In genomic region chr3:42541079-42541478, GRCh38 we compare ENCODE assay signal across 25 cellular contexts. TPM values are rescaled to one million over a fixed set of nuclear protein-coding genes. Genes with fewer than 3 reads are reported as not detected.
"Had no signal": no experiment of that assay in that cellular context is flagged by ENCODE, and none has a peak within 500 bp of the region (broad histone marks: within the 10 kb centered on the region; RNA-seq: fewer than 3 reads in every experiment).

No MANE protein-coding gene starts in this region.

- H3K9me3 Mint-ChIP-seq: activated naive CD8-positive, alpha-beta T cell treated with anti-CD3 and anti-CD28 coated beads for 36 hours; activated T-cell treated with anti-CD3 and anti-CD28 coated beads, Interleukin-2, amount 50 U/mL, for 4 hours; naive B cell; neural progenitor cell; stimulated activated naive CD8-positive, alpha-beta T cell treated with anti-CD3 and anti-CD28 coated beads, Interleukin-15, amount 100 ng/mL, for 72 hours had no signal

- H3K27me3 Mint-ChIP-seq: activated naive CD8-positive, alpha-beta T cell treated with anti-CD3 and anti-CD28 coated beads for 36 hours; stimulated activated naive CD8-positive, alpha-beta T cell treated with anti-CD3 and anti-CD28 coated beads, Interleukin-15, amount 100 ng/mL, for 72 hours; T-helper 17 cell had no signal

- H3K36me3 ChIP-seq: breast epithelium, colonic mucosa, esophagus squamous epithelium, gastrocnemius medialis, neural progenitor cell, WERI-Rb-1 had no signal

- H3K4me3 ChIP-seq: breast epithelium, colonic mucosa, dorsolateral prefrontal cortex, esophagus squamous epithelium, gastrocnemius medialis, neural progenitor cell, skin epidermis, tibial artery had no signal

- H3K27me3 ChIP-seq: breast epithelium, colonic mucosa, dorsolateral prefrontal cortex, esophagus squamous epithelium, gastrocnemius medialis, neural progenitor cell, tibial artery had no signal

- ATAC-seq: activated T-cell treated with anti-CD3 and anti-CD28 coated beads, Interleukin-2, amount 50 U/mL, for 4 hours; stimulated activated naive CD8-positive, alpha-beta T cell treated with anti-CD3 and anti-CD28 coated beads, Interleukin-15, amount 100 ng/mL, for 72 hours; T-helper 17 cell had no signal

- H3K27ac ChIP-seq: colonic mucosa, dorsolateral prefrontal cortex, esophagus squamous epithelium, neural progenitor cell, skin epidermis, WERI-Rb-1 had no signal

- H3K27ac Mint-ChIP-seq: activated naive CD8-positive, alpha-beta T cell treated with anti-CD3 and anti-CD28 coated beads for 36 hours; naive B cell; neural progenitor cell; progenitor cell of endocrine pancreas; T-helper 17 cell had no signal

- H3K4me1 ChIP-seq: gastrocnemius medialis, neural progenitor cell had no signal

- H3K9me3 ChIP-seq: breast epithelium, colonic mucosa, esophagus squamous epithelium, gastrocnemius medialis, tibial artery had no signal

- H3K9ac ChIP-seq: neural progenitor cell had no signal

- H3K4me1 Mint-ChIP-seq: stimulated activated naive CD8-positive, alpha-beta T cell treated with anti-CD3 and anti-CD28 coated beads, Interleukin-15, amount 100 ng/mL, for 72 hours had no signal

- H3K4me3 Mint-ChIP-seq: activated naive CD8-positive, alpha-beta T cell treated with anti-CD3 and anti-CD28 coated beads for 36 hours; activated T-cell treated with anti-CD3 and anti-CD28 coated beads, Interleukin-2, amount 50 U/mL, for 4 hours; naive B cell; neural progenitor cell; stimulated activated naive CD8-positive, alpha-beta T cell treated with anti-CD3 and anti-CD28 coated beads, Interleukin-15, amount 100 ng/mL, for 72 hours; T-helper 17 cell had no signal

- DNase-seq: activated CD4-positive, alpha-beta T cell treated with anti-CD3 and anti-CD28 coated beads, Interleukin-2, amount 50 U/mL, for 1 hour; activated CD4-positive, CD25-positive, alpha-beta regulatory T cell treated with anti-CD3 and anti-CD28 coated beads, Interleukin-2, amount 50 U/mL, for 72 hours; activated CD8-positive, alpha-beta memory T cell treated with anti-CD3 and anti-CD28 coated beads, Interleukin-2, amount 50 U/mL, for 48 hours; activated naive CD4-positive, alpha-beta T cell treated with Interleukin-2 at 50 U/mL for 16 hours; activated naive CD8-positive, alpha-beta T cell treated with anti-CD3 and anti-CD28 coated beads for 36 hours; activated T-cell treated with anti-CD3 and anti-CD28 coated beads, Interleukin-2, amount 50 U/mL, for 4 hours; colonic mucosa; esophagus squamous epithelium; gastrocnemius medialis; hypothalamus; mesendoderm; naive B cell; retina; stimulated activated CD4-positive, alpha-beta T cell treated with anti-CD3 and anti-CD28 coated beads, Interleukin-1b, Interleukin-23, amount 100 ng/mL, for 48 hours; stimulated activated naive CD8-positive, alpha-beta T cell treated with anti-CD3 and anti-CD28 coated beads, Interleukin-15, amount 100 ng/mL, for 72 hours; SW 1271; T-helper 17 cell; tibial artery; WERI-Rb-1 had no signal

- H3K36me3 Mint-ChIP-seq: activated naive CD8-positive, alpha-beta T cell treated with anti-CD3 and anti-CD28 coated beads for 36 hours; naive B cell had no signal

RNA-seq across cellular contexts. Expression of gene VIPR1, which starts 38.6 kb away (rescaled TPM):
- total RNA-seq: osteoblast had no signal
